13 cellular contexts compared by ENCODE assay signal in genomic region chr11:64307795-64308194, GRCh38. TPM values are rescaled to one million over a fixed set of nuclear protein-coding genes. Genes with fewer than 3 reads are reported as not detected.
DNase-seq lines count a peak whose midpoint lies in the region; ATAC-seq, FAIRE-seq and TF ChIP-seq lines count a peak whose summit lies in the region.
"Not testable (repeated sequence)": the region's sequence is repeated elsewhere in the genome, so short reads cannot be mapped to it uniquely, and the experiment has no call there.
"Had no signal": no experiment of that assay in that cellular context is flagged by ENCODE, and none has a peak within 500 bp of the region (broad histone marks: within the 10 kb centered on the region; RNA-seq: fewer than 3 reads in every experiment).

No MANE protein-coding gene starts in this region.

- not testable (repeated sequence) for DNase-seq in CD4-positive, CD25-positive, alpha-beta regulatory T cell; activated T-cell treated with anti-CD3 and anti-CD28 coated beads, Interleukin-2, amount 50 U/mL, for 24 hours; activated naive CD8-positive, alpha-beta T cell treated with anti-CD3 and anti-CD28 coated beads, Interleukin-2, amount 50 U/mL, for 24 hours; endothelial cell of umbilical vein (ENCODE audit: low read depth, low spot score); naive B cell; stimulated activated naive B cell treated with anti-CD40 and anti-IgM and Interleukin-4, amounts not matched to agents 10 μg/mL and 1 μg/mL and 100 μg/mL, for 72 hours

- BruUV-seq in endothelial cell of umbilical vein (replicated peaks; lab: Mats Ljungman, UMichigan): TSS peak; percentile 28

- not testable (repeated sequence) for H3K27me3 ChIP-seq in CD4-positive, CD25-positive, alpha-beta regulatory T cell (ENCODE audit: control insufficient read depth, insufficient read depth, low read length); KMS-11 (ENCODE audit: insufficient read depth, low read depth); endothelial cell of umbilical vein (ENCODE audit: control insufficient read depth in 2 of 2, insufficient read depth in 2 of 2, low read length in 2 of 2)

- H3K4me1 ChIP-seq in CD4-positive, CD25-positive, alpha-beta regulatory T cell (ENCODE audit: control insufficient read depth, insufficient read depth, low read length, poor library complexity, severe bottlenecking): peaks cover 26% of the 10 kb centered on the region
- H3K4me1 ChIP-seq in KMS-11 (ENCODE audit: low read depth, poor library complexity, severe bottlenecking): peaks cover 41% of the 10 kb centered on the region
- not testable (repeated sequence) for H3K4me1 ChIP-seq in endothelial cell of umbilical vein (ENCODE audit: control insufficient read depth, extremely low read depth, insufficient read depth, low read length)

- not testable (repeated sequence) for H3K9ac ChIP-seq in KMS-11; endothelial cell of umbilical vein (replicated peaks; ENCODE audit: extremely low read depth, insufficient read depth, low read length)

- H3K4me2 ChIP-seq in KMS-11: 0 out of 2 replicates have a peak overlapping the region, but pooled peaks have one; percentile 17
- not testable (repeated sequence) for H3K4me2 ChIP-seq in endothelial cell of umbilical vein (ENCODE audit: insufficient read depth, low read length)

- not testable (repeated sequence) for TF ChIP-seq POLR2A in endothelial cell of umbilical vein (IDR thresholded peaks at IDR 0.05; ENCODE audit: low read depth, low read length)

- not testable (repeated sequence) for TF ChIP-seq CTCF in KMS-11 (conservative IDR thresholded peaks at IDR 0.05; ENCODE audit: low read depth, low read length); endothelial cell of umbilical vein (IDR thresholded peaks at IDR 0.05; ENCODE audit: extremely low read depth in 1 of 2, insufficient read depth in 1 of 2, low read depth in 1 of 2, low read length in 2 of 2)

- H3K27ac ChIP-seq in CD4-positive, CD25-positive, alpha-beta regulatory T cell (ENCODE audit: insufficient read depth, low read length, poor library complexity, severe bottlenecking); endothelial cell of umbilical vein (ENCODE audit: insufficient read depth, low read depth, low read length): not testable (repeated sequence)
- peak overlapping the region; percentile 11; the same call in 1 of the 2 replicates for H3K27ac ChIP-seq in KMS-11

- H3K4me3 Mint-ChIP-seq in CD4-positive, CD25-positive, alpha-beta regulatory T cell: peak overlapping the region; percentile 46 to 75 (median 68)
- H3K4me3 Mint-ChIP-seq in T-helper 1 cell treated with Interleukin-12 subunit alpha and Interleukin-12 subunit beta and Interleukin-4 antibody, amounts not matched to agents 30 μg/mL and 1 μg/mL, for 36 hours: peak overlapping the region; percentile 51
- H3K4me3 Mint-ChIP-seq in activated T-cell treated with anti-CD3 and anti-CD28 coated beads, Interleukin-2, amount 50 U/mL, for 24 hours: peak overlapping the region; percentile 96
- peak overlapping the region; percentile 70 for H3K4me3 Mint-ChIP-seq in activated naive CD8-positive, alpha-beta T cell treated with anti-CD3 and anti-CD28 coated beads, Interleukin-2, amount 50 U/mL, for 24 hours
- H3K4me3 Mint-ChIP-seq in naive B cell: peak overlapping the region in 6 of 8 donors; percentile 16 to 97 (median 37)
- peak overlapping the region; percentile 23 to 55 for H3K4me3 Mint-ChIP-seq in stimulated activated naive B cell treated with anti-CD40 and anti-IgM and Interleukin-4, amounts not matched to agents 10 μg/mL and 1 μg/mL and 100 μg/mL, for 72 hours

- H3K36me3 ChIP-seq in CD4-positive, CD25-positive, alpha-beta regulatory T cell (ENCODE audit: control insufficient read depth, insufficient read depth, low read length); KMS-11 (ENCODE audit: insufficient read depth); endothelial cell of umbilical vein (ENCODE audit: control insufficient read depth in 2 of 2, extremely low read depth in 1 of 2, insufficient read depth in 2 of 2, low read length in 2 of 2): not testable (repeated sequence)

- ATAC-seq in CD4-positive, CD25-positive, alpha-beta regulatory T cell (ENCODE audit: low read depth in 2 of 2); activated naive CD8-positive, alpha-beta T cell treated with anti-CD3 and anti-CD28 coated beads, Interleukin-2, amount 50 U/mL, for 24 hours; naive B cell (ENCODE audit: low read depth in 2 of 2); stimulated activated naive B cell treated with anti-CD40 and anti-IgM and Interleukin-4, amounts not matched to agents 10 μg/mL and 1 μg/mL and 100 μg/mL, for 72 hours (replicated peaks): not testable (repeated sequence)

- not testable (repeated sequence) for H3K4me3 ChIP-seq in CD4-positive, CD25-positive, alpha-beta regulatory T cell (ENCODE audit: low read depth, low read length); KMS-11 (IDR thresholded peaks at IDR 0.05; ENCODE audit: insufficient read depth, low read depth, low read length); endothelial cell of umbilical vein (replicated peaks in 1 of 3; ENCODE audit: insufficient read depth in 1 of 3, low read depth in 1 of 3, low read length in 3 of 3)

- CTCF ChIA-PET in endothelial cell of umbilical vein (lab: Charles Lee): interaction anchor here (1.3 to 5.6 kb wide), 3 partner anchors 10 to 48 kb away, joined by 3 to 52 read pairs (median 4); partner anchors contain the start of genes PRDX5 and TRMT112

- FAIRE-seq in endothelial cell of umbilical vein (lab: Jason Lieb, UNC): not testable (repeated sequence)

- not testable (repeated sequence) for H4K20me1 ChIP-seq in KMS-11 (ENCODE audit: insufficient read depth); endothelial cell of umbilical vein (replicated peaks; ENCODE audit: control insufficient read depth, extremely low read depth, insufficient read depth, low read length)

- not testable (repeated sequence) for H3K36me3 Mint-ChIP-seq in CD4-positive, CD25-positive, alpha-beta regulatory T cell; T-helper 1 cell treated with Interleukin-12 subunit alpha and Interleukin-12 subunit beta and Interleukin-4 antibody, amounts not matched to agents 30 μg/mL and 1 μg/mL, for 36 hours (ENCODE audit: low read depth); naive B cell
- peaks cover 52% of the 10 kb centered on the region for H3K36me3 Mint-ChIP-seq in activated T-cell treated with anti-CD3 and anti-CD28 coated beads, Interleukin-2, amount 50 U/mL, for 24 hours (ENCODE audit: low read depth)
- H3K36me3 Mint-ChIP-seq in activated naive CD8-positive, alpha-beta T cell treated with anti-CD3 and anti-CD28 coated beads, Interleukin-2, amount 50 U/mL, for 24 hours (ENCODE audit: low read depth): peaks cover 20% of the 10 kb centered on the region
- H3K36me3 Mint-ChIP-seq in stimulated activated naive B cell treated with anti-CD40 and anti-IgM and Interleukin-4, amounts not matched to agents 10 μg/mL and 1 μg/mL and 100 μg/mL, for 72 hours: peaks cover 20 to 23% of the 10 kb centered on the region in 2 donors

- peaks cover 44% of the 10 kb centered on the region for H3K79me2 ChIP-seq in KMS-11 (ENCODE audit: insufficient read depth, low read depth)
- not testable (repeated sequence) for H3K79me2 ChIP-seq in endothelial cell of umbilical vein (ENCODE audit: control insufficient read depth, insufficient read depth, low read length)

- intact Hi-C loops in endothelial cell of umbilical vein (cut with micrococcal nuclease): not testable (repeated sequence)

- H3K9me1 ChIP-seq in endothelial cell of umbilical vein (replicated peaks; ENCODE audit: control insufficient read depth, extremely low read depth, insufficient read depth, low read length): not testable (repeated sequence)

- not testable (repeated sequence) for H3K9me3 ChIP-seq in CD4-positive, CD25-positive, alpha-beta regulatory T cell (ENCODE audit: control insufficient read depth in 2 of 2, low read length in 2 of 2); endothelial cell of umbilical vein (replicated peaks; ENCODE audit: control insufficient read depth, insufficient read depth, low read length)

- dilution Hi-C loops in endothelial cell of umbilical vein (cut with MboI; ENCODE audit: extremely low pct_ligation_motif_present, low sequenced_read_pairs): not testable (repeated sequence)

- H3K4me1 Mint-ChIP-seq in CD4-positive, CD25-positive, alpha-beta regulatory T cell: peaks cover 10 to 43% (median 16%) of the 10 kb centered on the region in 4 donors
- peaks cover 25% of the 10 kb centered on the region for H3K4me1 Mint-ChIP-seq in T-helper 1 cell treated with Interleukin-12 subunit alpha and Interleukin-12 subunit beta and Interleukin-4 antibody, amounts not matched to agents 30 μg/mL and 1 μg/mL, for 36 hours (ENCODE audit: low read depth)
- peaks cover 46% of the 10 kb centered on the region for H3K4me1 Mint-ChIP-seq in activated T-cell treated with anti-CD3 and anti-CD28 coated beads, Interleukin-2, amount 50 U/mL, for 24 hours (ENCODE audit: low read depth)
- H3K4me1 Mint-ChIP-seq in activated naive CD8-positive, alpha-beta T cell treated with anti-CD3 and anti-CD28 coated beads, Interleukin-2, amount 50 U/mL, for 24 hours: peaks cover 40% of the 10 kb centered on the region
- peaks cover 15 to 38% (median 35%) of the 10 kb centered on the region in 3 donors for H3K4me1 Mint-ChIP-seq in naive B cell
- H3K4me1 Mint-ChIP-seq in stimulated activated naive B cell treated with anti-CD40 and anti-IgM and Interleukin-4, amounts not matched to agents 10 μg/mL and 1 μg/mL and 100 μg/mL, for 72 hours: peaks cover 27 to 39% of the 10 kb centered on the region in 2 donors

- not testable (repeated sequence) for H3K27me3 Mint-ChIP-seq in CD4-positive, CD25-positive, alpha-beta regulatory T cell; T-helper 1 cell treated with Interleukin-12 subunit alpha and Interleukin-12 subunit beta and Interleukin-4 antibody, amounts not matched to agents 30 μg/mL and 1 μg/mL, for 36 hours (ENCODE audit: low read depth); activated T-cell treated with anti-CD3 and anti-CD28 coated beads, Interleukin-2, amount 50 U/mL, for 24 hours; activated naive CD8-positive, alpha-beta T cell treated with anti-CD3 and anti-CD28 coated beads, Interleukin-2, amount 50 U/mL, for 24 hours; naive B cell; stimulated activated naive B cell treated with anti-CD40 and anti-IgM and Interleukin-4, amounts not matched to agents 10 μg/mL and 1 μg/mL and 100 μg/mL, for 72 hours

- POLR2A ChIA-PET in endothelial cell of umbilical vein (lab: Charles Lee): not testable (repeated sequence)

- not testable (repeated sequence) for H2AFZ ChIP-seq in KMS-11 (ENCODE audit: low read depth); endothelial cell of umbilical vein (ENCODE audit: low read depth, low read length)

- H3K9me3 Mint-ChIP-seq in CD4-positive, CD25-positive, alpha-beta regulatory T cell; T-helper 1 cell treated with Interleukin-12 subunit alpha and Interleukin-12 subunit beta and Interleukin-4 antibody, amounts not matched to agents 30 μg/mL and 1 μg/mL, for 36 hours; activated T-cell treated with anti-CD3 and anti-CD28 coated beads, Interleukin-2, amount 50 U/mL, for 24 hours; activated naive CD8-positive, alpha-beta T cell treated with anti-CD3 and anti-CD28 coated beads, Interleukin-2, amount 50 U/mL, for 24 hours; naive B cell; stimulated activated naive B cell treated with anti-CD40 and anti-IgM and Interleukin-4, amounts not matched to agents 10 μg/mL and 1 μg/mL and 100 μg/mL, for 72 hours: not testable (repeated sequence)

- peak overlapping the region in 1 of 3 donors; percentile 71 for H3K27ac Mint-ChIP-seq in CD4-positive, CD25-positive, alpha-beta regulatory T cell
- H3K27ac Mint-ChIP-seq in T-helper 1 cell treated with Interleukin-12 subunit alpha and Interleukin-12 subunit beta and Interleukin-4 antibody, amounts not matched to agents 30 μg/mL and 1 μg/mL, for 36 hours: peak overlapping the region; percentile 69
- peak overlapping the region; percentile 63 for H3K27ac Mint-ChIP-seq in activated T-cell treated with anti-CD3 and anti-CD28 coated beads, Interleukin-2, amount 50 U/mL, for 24 hours
- peak overlapping the region; percentile 76 for H3K27ac Mint-ChIP-seq in activated naive CD8-positive, alpha-beta T cell treated with anti-CD3 and anti-CD28 coated beads, Interleukin-2, amount 50 U/mL, for 24 hours
- peak overlapping the region in 2 of 6 donors; percentile 18 to 35 for H3K27ac Mint-ChIP-seq in naive B cell
- H3K27ac Mint-ChIP-seq in stimulated activated naive B cell treated with anti-CD40 and anti-IgM and Interleukin-4, amounts not matched to agents 10 μg/mL and 1 μg/mL and 100 μg/mL, for 72 hours: peak overlapping the region; percentile 69

RNA-seq across cellular contexts. Expression of gene ESRRA, which starts 2.5 kb away (rescaled TPM):
- total RNA-seq in CD4-positive, CD25-positive, alpha-beta regulatory T cell: 28.6 TPM
- polyA plus RNA-seq in CD4-positive, CD25-positive, alpha-beta regulatory T cell: 1 to 10 TPM; 6.0 to 7.4 (median 6.4) TPM
- total RNA-seq in endothelial cell of umbilical vein: 37.4 and 38.0 TPM in 2 replicates
- polyA plus RNA-seq in endothelial cell of umbilical vein (17.2 and 18.8 TPM in 2 replicates), naive B cell (ENCODE audit: low read depth in 6 of 6) (1 to 10 TPM; 3.4 to 8.5 (median 6.5) TPM)
- 13.8 and 18.9 TPM in 2 replicates for polyA plus RNA-seq in endothelial cell of umbilical vein (2011; cell fraction: cytosol; rRNA removed)
- 19.8 and 22.3 TPM in 2 replicates for polyA plus RNA-seq in endothelial cell of umbilical vein (2011; cell fraction: nucleus; rRNA removed)
- 15.0 and 26.5 TPM in 2 replicates for polyA plus RNA-seq in endothelial cell of umbilical vein (2012)
- polyA minus RNA-seq in endothelial cell of umbilical vein: 10.6 and 13.0 TPM in 2 replicates
- 45.9 TPM for polyA minus RNA-seq in endothelial cell of umbilical vein (2011; cell fraction: cytosol; rRNA and poly(A)+ RNA removed)
- 4.0 and 10.0 TPM in 2 replicates for polyA minus RNA-seq in endothelial cell of umbilical vein (2011; cell fraction: nucleus; rRNA and poly(A)+ RNA removed)

RNA-seq across cellular contexts. Expression of gene CATSPERZ, which starts 7.6 kb away (rescaled TPM):
- not detected for total RNA-seq in CD4-positive, CD25-positive, alpha-beta regulatory T cell
- polyA plus RNA-seq in CD4-positive, CD25-positive, alpha-beta regulatory T cell: not detected
- not detected in 2 replicates for total RNA-seq in endothelial cell of umbilical vein
- 0.11 and 0.67 TPM in 2 replicates for polyA plus RNA-seq in endothelial cell of umbilical vein
- 0.14 and 0.49 TPM in 2 replicates for polyA plus RNA-seq in endothelial cell of umbilical vein (2011; cell fraction: cytosol; rRNA removed)
- 0.48 TPM in 1 of 2 replicates, not detected in the other for polyA plus RNA-seq in endothelial cell of umbilical vein (2011; cell fraction: nucleus; rRNA removed)
- polyA plus RNA-seq in endothelial cell of umbilical vein (2012): not detected in 2 replicates
- not detected in 2 replicates for polyA minus RNA-seq in endothelial cell of umbilical vein
- polyA minus RNA-seq in endothelial cell of umbilical vein (2011; cell fraction: cytosol; rRNA and poly(A)+ RNA removed): not detected
- not detected in 2 replicates for polyA minus RNA-seq in endothelial cell of umbilical vein (2011; cell fraction: nucleus; rRNA and poly(A)+ RNA removed)
- polyA plus RNA-seq in naive B cell (ENCODE audit: low read depth in 6 of 6): not detected
- total RNA-seq: ascending aorta; epithelial cell of proximal tubule; right cardiac atrium; T-helper 2 cell treated with Interferon-gamma antibody and Interleukin-4, amounts not matched to agents 100 ng/mL and 5 ng/mL, for 36 hours had no signal

RNA-seq across cellular contexts. Expression of gene TRMT112, which starts 9.6 kb away (rescaled TPM):
- total RNA-seq in CD4-positive, CD25-positive, alpha-beta regulatory T cell: 95.6 TPM
- polyA plus RNA-seq in CD4-positive, CD25-positive, alpha-beta regulatory T cell: 100 to 1,000 TPM; 418 to 512 (median 480) TPM
- total RNA-seq in endothelial cell of umbilical vein: 187 and 195 TPM in 2 replicates
- 396 and 575 TPM in 2 replicates for polyA plus RNA-seq in endothelial cell of umbilical vein
- 303 and 337 TPM in 2 replicates for polyA plus RNA-seq in endothelial cell of umbilical vein (2011; cell fraction: cytosol; rRNA removed)
- polyA plus RNA-seq in endothelial cell of umbilical vein (2011; cell fraction: nucleus; rRNA removed): 125 and 141 TPM in 2 replicates
- polyA plus RNA-seq in endothelial cell of umbilical vein (2012): 274 and 288 TPM in 2 replicates
- 69.7 and 76.8 TPM in 2 replicates for polyA minus RNA-seq in endothelial cell of umbilical vein
- polyA minus RNA-seq in endothelial cell of umbilical vein (2011; cell fraction: cytosol; rRNA and poly(A)+ RNA removed): 147 TPM
- polyA minus RNA-seq in endothelial cell of umbilical vein (2011; cell fraction: nucleus; rRNA and poly(A)+ RNA removed): 14.4 and 23.9 TPM in 2 replicates
- 100 to 1,000 TPM; 445 to 606 (median 521) TPM for polyA plus RNA-seq in naive B cell (ENCODE audit: low read depth in 6 of 6)

RNA-seq across cellular contexts. Expression of gene PRDX5, which starts 10.1 kb away (rescaled TPM):
- 40.1 TPM for total RNA-seq in CD4-positive, CD25-positive, alpha-beta regulatory T cell
- 100 to 1,000 TPM; 170 to 217 (median 187) TPM for polyA plus RNA-seq in CD4-positive, CD25-positive, alpha-beta regulatory T cell
- 199 and 202 TPM in 2 replicates for total RNA-seq in endothelial cell of umbilical vein
- 647 and 709 TPM in 2 replicates for polyA plus RNA-seq in endothelial cell of umbilical vein
- polyA plus RNA-seq in endothelial cell of umbilical vein (2011; cell fraction: cytosol; rRNA removed): 461 and 466 TPM in 2 replicates
- 139 and 150 TPM in 2 replicates for polyA plus RNA-seq in endothelial cell of umbilical vein (2011; cell fraction: nucleus; rRNA removed)
- polyA plus RNA-seq in endothelial cell of umbilical vein (2012): 296 and 368 TPM in 2 replicates
- 140 and 151 TPM in 2 replicates for polyA minus RNA-seq in endothelial cell of umbilical vein
- 201 TPM for polyA minus RNA-seq in endothelial cell of umbilical vein (2011; cell fraction: cytosol; rRNA and poly(A)+ RNA removed)
- 13.9 and 15.3 TPM in 2 replicates for polyA minus RNA-seq in endothelial cell of umbilical vein (2011; cell fraction: nucleus; rRNA and poly(A)+ RNA removed)
- polyA plus RNA-seq in naive B cell (ENCODE audit: low read depth in 6 of 6): 100 to 1,000 TPM; 229 to 385 (median 248) TPM

RNA-seq across cellular contexts. Expression of gene KCNK4, which starts 16.7 kb away (rescaled TPM):
- not detected for total RNA-seq in CD4-positive, CD25-positive, alpha-beta regulatory T cell
- not detected for polyA plus RNA-seq in CD4-positive, CD25-positive, alpha-beta regulatory T cell
- total RNA-seq in endothelial cell of umbilical vein: 0.44 TPM in 1 of 2 replicates, not detected in the other
- polyA plus RNA-seq in endothelial cell of umbilical vein (0.06 and 0.19 TPM in 2 replicates), naive B cell (ENCODE audit: low read depth in 6 of 6) (not detected)
- not detected in 2 replicates for polyA plus RNA-seq in endothelial cell of umbilical vein (2011; cell fraction: cytosol; rRNA removed)
- 0.17 and 0.24 TPM in 2 replicates for polyA plus RNA-seq in endothelial cell of umbilical vein (2011; cell fraction: nucleus; rRNA removed)
- polyA plus RNA-seq in endothelial cell of umbilical vein (2012): not detected in 2 replicates
- polyA minus RNA-seq in endothelial cell of umbilical vein: 0.15 TPM in 1 of 2 replicates, not detected in the other
- polyA minus RNA-seq in endothelial cell of umbilical vein (2011; cell fraction: cytosol; rRNA and poly(A)+ RNA removed): not detected
- not detected in 2 replicates for polyA minus RNA-seq in endothelial cell of umbilical vein (2011; cell fraction: nucleus; rRNA and poly(A)+ RNA removed)
- total RNA-seq: ascending aorta; epithelial cell of proximal tubule; right cardiac atrium; T-helper 2 cell treated with Interferon-gamma antibody and Interleukin-4, amounts not matched to agents 100 ng/mL and 5 ng/mL, for 36 hours; thyroid gland had no signal

Comparison
In these comparisons a context has a peak if more than half of its experiments do, and no peak if none do; other contexts are left out.
1. H3K4me3 Mint-ChIP-seq: peak in every context shown above with its lines; median percentile 96 in activated T-cell treated with anti-CD3 and anti-CD28 coated beads, Interleukin-2, amount 50 U/mL, for 24 hours; 70 in activated naive CD8-positive, alpha-beta T cell treated with anti-CD3 and anti-CD28 coated beads, Interleukin-2, amount 50 U/mL, for 24 hours; 68 in CD4-positive, CD25-positive, alpha-beta regulatory T cell; 51 in T-helper 1 cell treated with Interleukin-12 subunit alpha and Interleukin-12 subunit beta and Interleukin-4 antibody, amounts not matched to agents 30 μg/mL and 1 μg/mL, for 36 hours; 39 in stimulated activated naive B cell treated with anti-CD40 and anti-IgM and Interleukin-4, amounts not matched to agents 10 μg/mL and 1 μg/mL and 100 μg/mL, for 72 hours; 37 in naive B cell.